13 cellular contexts compared by ENCODE assay signal in the genomic region with DNA sequence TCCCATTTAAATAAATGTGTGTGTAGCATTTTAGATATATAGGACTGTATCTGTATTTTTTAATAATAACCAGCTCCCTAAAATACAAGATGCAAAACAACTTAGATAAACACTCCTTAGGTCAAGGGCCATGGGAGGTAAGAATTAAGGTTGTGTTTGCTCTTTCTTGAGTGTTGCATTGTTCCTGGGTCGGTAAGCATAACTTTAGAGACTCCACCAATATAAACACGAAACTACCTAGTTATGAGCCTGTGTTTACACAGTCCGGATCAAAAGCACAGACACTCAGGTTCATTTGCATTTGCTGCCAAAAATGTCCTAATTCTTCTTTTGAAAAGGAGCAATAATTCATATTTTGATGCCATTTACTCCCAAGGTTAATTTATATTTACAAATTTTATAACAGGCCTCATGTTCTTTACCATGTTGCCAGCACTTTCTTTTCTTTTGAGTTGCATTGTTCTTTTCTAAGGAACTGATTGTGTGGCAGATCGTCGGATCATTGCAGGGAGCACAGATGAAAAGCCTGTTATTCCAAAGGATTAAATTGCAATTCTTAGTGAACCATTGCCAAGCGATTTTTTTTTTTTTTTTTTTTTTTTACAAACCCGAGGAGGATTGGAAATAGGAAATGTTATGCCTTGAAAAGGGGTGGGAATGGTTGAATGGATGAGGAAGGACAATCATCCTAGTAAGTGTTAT. TPM values are rescaled to one million over a fixed set of nuclear protein-coding genes. Genes with fewer than 3 reads are reported as not detected.
DNase-seq lines count a peak whose midpoint lies in the region; ATAC-seq and TF ChIP-seq lines count a peak whose summit lies in the region.
"Had no signal": no experiment of that assay in that cellular context is flagged by ENCODE, and none has a peak within 500 bp of the region (broad histone marks: within the 10 kb centered on the region; RNA-seq: fewer than 3 reads in every experiment).

No MANE protein-coding gene starts in this region.

- no peak overlapping the region for H4K91ac ChIP-seq in neuronal stem cell (ENCODE audit: low read depth, low read length, poor library complexity)

- H3K79me1 ChIP-seq in neuronal stem cell (ENCODE audit: low read depth, low read length), result no peaks in the 10 kb centered on the region

- H3K4ac ChIP-seq in neuronal stem cell (ENCODE audit: low read length), result no peak overlapping the region

- H2BK120ac ChIP-seq in neuronal stem cell (ENCODE audit: low read depth, low read length), result no peak overlapping the region

- POLR2A ChIA-PET in PC-3 (lab: Charles Lee; ENCODE audit: unreplicated experiment), result no interaction called here

- H3K4me1 Mint-ChIP-seq in activated naive CD8-positive, alpha-beta T cell treated with anti-CD3 and anti-CD28 coated beads, Interleukin-2, amount 50 U/mL, for 24 hours, result peaks cover 26% of the 10 kb centered on the region

- no peak overlapping the region for H3K27ac Mint-ChIP-seq in activated naive CD8-positive, alpha-beta T cell treated with anti-CD3 and anti-CD28 coated beads, Interleukin-2, amount 50 U/mL, for 24 hours
- H3K27ac Mint-ChIP-seq: activated naive CD8-positive, alpha-beta T cell treated with anti-CD3 and anti-CD28 coated beads for 36 hours; type B pancreatic cell had no signal

- no peak overlapping the region for H3K18ac ChIP-seq in neuronal stem cell (ENCODE audit: low read length)

- peak overlapping the region; percentile 53 for H2AFZ ChIP-seq in PC-3 (ENCODE audit: low read length)
- peak overlapping the region; percentile 25 for H2AFZ ChIP-seq in neuronal stem cell (ENCODE audit: low read length)

- H3K4me3 ChIP-seq in DOHH2 (ENCODE audit: low read length), result peak overlapping the region; percentile 28
- peak overlapping the region; percentile 32; the same call in 1 of the 2 replicates for H3K4me3 ChIP-seq in PC-3 (ENCODE audit: low read length)
- no peak overlapping the region for H3K4me3 ChIP-seq in neuronal stem cell (ENCODE audit: low read length in 2 of 2)

- H3K23ac ChIP-seq in neuronal stem cell (ENCODE audit: low read depth, low read length, poor library complexity), result no peak overlapping the region

- H2BK12ac ChIP-seq in neuronal stem cell (ENCODE audit: low read length), result no peak overlapping the region

- H3K27me3 ChIP-seq in DOHH2 (ENCODE audit: control insufficient read depth, low read length), result no peaks in the 10 kb centered on the region
- H3K27me3 ChIP-seq in PC-3 (ENCODE audit: low read length), result no peaks in the 10 kb centered on the region
- H3K27me3 ChIP-seq in neuronal stem cell (ENCODE audit: control insufficient read depth in 3 of 3, insufficient read depth in 3 of 3, low read depth in 1 of 3, low read length in 3 of 3), result no peaks in the 10 kb centered on the region

- H3K9ac ChIP-seq in PC-3 (ENCODE audit: low read length) (no peak overlapping the region), neuronal stem cell (ENCODE audit: low read depth, low read length, poor library complexity) (no peak overlapping the region)

- no peaks in the 10 kb centered on the region for H3K36me3 Mint-ChIP-seq in activated naive CD8-positive, alpha-beta T cell treated with anti-CD3 and anti-CD28 coated beads, Interleukin-2, amount 50 U/mL, for 24 hours (ENCODE audit: low read depth)
- H3K36me3 Mint-ChIP-seq: T-cell, type B pancreatic cell had no signal

- no peak overlapping the region for H2BK15ac ChIP-seq in neuronal stem cell (ENCODE audit: low read length)

- H3K27ac ChIP-seq in DOHH2 (ENCODE audit: low read depth, low read length) (peak overlapping the region; percentile 55), PC-3 (ENCODE audit: low read length) (no peak overlapping the region), neuronal stem cell (replicated peaks; ENCODE audit: low read length) (no peak overlapping the region)

- H3K4me1 ChIP-seq in DOHH2 (ENCODE audit: control insufficient read depth, low read length), result peaks cover 67% of the 10 kb centered on the region
- H3K4me1 ChIP-seq in PC-3 (ENCODE audit: insufficient read depth, low read length), result peaks cover 9% of the 10 kb centered on the region; the same call in 1 of the 2 replicates
- H3K4me1 ChIP-seq in neuronal stem cell (ENCODE audit: control insufficient read depth in 2 of 2, insufficient read depth in 1 of 2, low read depth in 1 of 2, low read length in 2 of 2), result peaks cover 6 to 10% of the 10 kb centered on the region in 2 donors

- H3K4me2 ChIP-seq in DOHH2 (ENCODE audit: low read length), result peak overlapping the region; percentile 76
- peak overlapping the region; percentile 35 for H3K4me2 ChIP-seq in PC-3 (ENCODE audit: low read length)
- H3K4me2 ChIP-seq in neuronal stem cell (ENCODE audit: insufficient read depth, low read length, poor library complexity, severe bottlenecking), result no peak overlapping the region

- ATAC-seq in PC-3, result peak; percentile 73
- ATAC-seq in GM21723 (IDR thresholded peaks at IDR 0.05; ENCODE audit: unreplicated experiment), result no peak
- ATAC-seq in activated naive CD8-positive, alpha-beta T cell treated with anti-CD3 and anti-CD28 coated beads, Interleukin-2, amount 50 U/mL, for 24 hours, result no peak
- ATAC-seq in HG03108 (IDR thresholded peaks at IDR 0.05; ENCODE audit: unreplicated experiment), result no peak
- ATAC-seq: T-cell had no signal

- H3F3A ChIP-seq in DOHH2 (ENCODE audit: control insufficient read depth, insufficient read depth) (peaks cover 4% of the 10 kb centered on the region; the same call in 1 of the 2 replicates), PC-3 (ENCODE audit: low read length, unreplicated experiment) (no peaks in the 10 kb centered on the region)

- CTCF ChIA-PET in PC-3 (lab: Charles Lee), result no interaction called here

- H3K36me3 ChIP-seq in DOHH2 (ENCODE audit: control insufficient read depth, low read length) (no peaks in the 10 kb centered on the region; the same call in 1 of the 2 replicates), PC-3 (ENCODE audit: low read depth, low read length) (no peaks in the 10 kb centered on the region), neuronal stem cell (replicated peaks in 1 of 2; ENCODE audit: control insufficient read depth in 2 of 2, insufficient read depth in 2 of 2, low read length in 2 of 2) (no peaks in the 10 kb centered on the region)

- no CpG with 5 or more reads among the region's 7 CpGs for WGBS in neuronal stem cell (ENCODE audit: extremely low coverage in 2 of 2, insufficient read length in 2 of 2, insufficient replicate concordance in 1 of 2), 2 donors

- H3K9me2 ChIP-seq in DOHH2 (replicated peaks; ENCODE audit: control insufficient read depth, low read length), result no peaks in the 10 kb centered on the region
- no peaks in the 10 kb centered on the region for H3K9me2 ChIP-seq in PC-3 (replicated peaks; ENCODE audit: low read length)

- H4K8ac ChIP-seq in neuronal stem cell (ENCODE audit: low read depth, low read length), result no peak overlapping the region

- H3K9me3 Mint-ChIP-seq in activated naive CD8-positive, alpha-beta T cell treated with anti-CD3 and anti-CD28 coated beads, Interleukin-2, amount 50 U/mL, for 24 hours, result no peaks in the 10 kb centered on the region
- H3K9me3 Mint-ChIP-seq: activated naive CD8-positive, alpha-beta T cell treated with anti-CD3 and anti-CD28 coated beads for 36 hours; T-cell had no signal

- no peak overlapping the region for H3K14ac ChIP-seq in neuronal stem cell (ENCODE audit: low read length)

- no peak overlapping the region for H2AK5ac ChIP-seq in neuronal stem cell (ENCODE audit: low read depth, low read length)

- H3K27me3 Mint-ChIP-seq in activated naive CD8-positive, alpha-beta T cell treated with anti-CD3 and anti-CD28 coated beads, Interleukin-2, amount 50 U/mL, for 24 hours, result no peaks in the 10 kb centered on the region
- H3K27me3 Mint-ChIP-seq: activated naive CD8-positive, alpha-beta T cell treated with anti-CD3 and anti-CD28 coated beads for 36 hours; T-cell; type B pancreatic cell had no signal

- H3K9me3 ChIP-seq in DOHH2 (ENCODE audit: control insufficient read depth, insufficient read depth, low read length) (no peaks in the 10 kb centered on the region), PC-3 (ENCODE audit: low read length) (no peaks in the 10 kb centered on the region), neuronal stem cell (replicated peaks in 1 of 2; ENCODE audit: control insufficient read depth in 2 of 2, insufficient read depth in 1 of 2, low read depth in 1 of 2, low read length in 2 of 2) (no peaks in the 10 kb centered on the region)

- no peaks in the 10 kb centered on the region for H3K79me2 ChIP-seq in DOHH2 (ENCODE audit: control insufficient read depth, low read length)
- H3K79me2 ChIP-seq in PC-3 (ENCODE audit: low read length), result no peaks in the 10 kb centered on the region

- no TSS peak for BruUV-seq in PC-3 (replicated peaks; lab: Mats Ljungman, UMichigan)

- peak; percentile 92 for DNase-seq in NCI-H1105 treated with DMSO at 0.1 percent for 48 hours (lab: John Stamatoyannopoulos, UW)
- peak; percentile 12 for DNase-seq in PC-3
- DNase-seq in neuronal stem cell (ENCODE audit: low spot score), result no peak
- DNase-seq in NCI-H774 (lab: John Stamatoyannopoulos, UW), result no peak
- DNase-seq in activated naive CD8-positive, alpha-beta T cell treated with anti-CD3 and anti-CD28 coated beads, Interleukin-2, amount 50 U/mL, for 24 hours, result no peak
- DNase-seq: activated CD4-positive, CD25-positive, alpha-beta regulatory T cell treated with anti-CD3 and anti-CD28 coated beads, Interleukin-2, amount 50 U/mL, for 72 hours; activated naive CD8-positive, alpha-beta T cell treated with anti-CD3 and anti-CD28 coated beads for 36 hours; NCI-H1436 treated with DMSO at 0.1 percent for 48 hours; T-cell had no signal

- intact Hi-C loops in PC-3 (cut with micrococcal nuclease), result no loop called here

- H4K20me1 ChIP-seq in DOHH2 (ENCODE audit: control insufficient read depth, insufficient read depth, low read depth, low read length) (no peaks in the 10 kb centered on the region), PC-3 (ENCODE audit: low read length) (no peaks in the 10 kb centered on the region)

- TF ChIP-seq CTCF in DOHH2 (IDR thresholded peaks at IDR 0.05; ENCODE audit: low read depth, low read length, poor library complexity, severe bottlenecking), result no peak
- no peak for TF ChIP-seq CTCF in PC-3 (conservative IDR thresholded peaks at IDR 0.05; ENCODE audit: low read depth, low read length)

- no peak overlapping the region for H2BK5ac ChIP-seq in neuronal stem cell (ENCODE audit: low read length)

- no peak overlapping the region for H3K4me3 Mint-ChIP-seq in activated naive CD8-positive, alpha-beta T cell treated with anti-CD3 and anti-CD28 coated beads, Interleukin-2, amount 50 U/mL, for 24 hours
- H3K4me3 Mint-ChIP-seq: activated naive CD8-positive, alpha-beta T cell treated with anti-CD3 and anti-CD28 coated beads for 36 hours; type B pancreatic cell had no signal

RNA-seq across cellular contexts. Expression of a gene that starts 45.8 kb away (rescaled TPM):
- 7.8 and 8.5 TPM in 2 replicates for total RNA-seq in PC-3 (2014; rRNA removed)
- polyA plus RNA-seq in neuronal stem cell (2013, experiment 1 of 2), result 56.0 TPM
- polyA plus RNA-seq in neuronal stem cell (2013, experiment 2 of 2), result 57.5 TPM

Comparison
In these comparisons a context has a peak if more than half of its experiments do, and no peak if none do; other contexts are left out.
1. H3K4me3 ChIP-seq: peak in DOHH2 (single experiment) and PC-3 (single experiment); none in neuronal stem cell (0 of 2).
2. DNase-seq: peak in NCI-H1105 treated with DMSO at 0.1 percent for 48 hours (single experiment) and PC-3 (single experiment); none in neuronal stem cell (single experiment), NCI-H774 (single experiment) and activated naive CD8-positive, alpha-beta T cell treated with anti-CD3 and anti-CD28 coated beads, Interleukin-2, amount 50 U/mL, for 24 hours (single experiment).